ENCODE assay signal across 9 cellular contexts in the genomic region with DNA sequence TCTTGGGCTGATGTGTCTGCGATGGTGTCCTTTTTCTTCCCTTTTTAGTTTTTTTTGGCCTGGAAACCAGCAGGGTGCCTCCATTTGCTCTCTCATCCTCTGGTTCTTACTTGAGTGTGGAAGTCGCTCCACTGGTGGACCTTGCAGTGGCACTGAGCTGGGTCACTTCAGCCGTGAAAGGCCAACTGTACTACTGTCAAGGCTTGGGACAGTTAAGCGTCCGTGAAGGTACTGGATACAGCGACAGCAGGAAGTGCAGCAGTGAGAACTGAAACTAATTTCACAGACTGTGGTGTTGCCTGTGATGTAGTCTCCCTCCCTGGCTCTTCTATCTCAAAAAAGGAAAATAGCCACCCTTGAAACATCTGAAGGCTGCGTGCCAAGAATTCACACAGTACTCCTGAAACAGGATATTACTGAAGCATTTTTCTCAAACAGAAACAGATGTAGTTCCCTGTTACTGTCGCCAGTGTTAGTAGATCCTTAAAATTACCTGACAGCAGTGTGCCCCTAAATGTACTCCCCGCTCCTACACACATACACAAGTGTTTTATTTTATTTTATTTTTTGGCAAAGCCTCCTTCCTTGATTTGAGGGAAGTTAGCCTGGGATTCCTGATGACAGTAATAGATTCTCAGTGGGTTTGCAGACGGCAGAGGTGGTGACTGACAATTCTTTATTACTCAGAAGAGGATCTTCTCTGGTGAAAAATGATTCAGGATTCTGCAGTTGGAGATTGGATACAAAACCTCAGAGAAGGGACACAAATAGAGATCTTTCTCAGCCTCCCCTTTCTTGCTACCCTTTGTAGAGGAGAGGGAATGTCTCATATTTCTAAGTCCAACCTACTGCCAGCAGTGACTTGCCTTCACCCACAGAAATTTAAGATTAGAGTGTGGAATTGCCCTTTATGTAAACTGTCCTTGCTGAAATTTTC. TPM values are rescaled to one million over a fixed set of nuclear protein-coding genes. Genes with fewer than 3 reads are reported as not detected.
DNase-seq lines count a peak whose midpoint lies in the region; ATAC-seq and TF ChIP-seq lines count a peak whose summit lies in the region.
"Had no signal": no experiment of that assay in that cellular context is flagged by ENCODE, and none has a peak within 500 bp of the region (broad histone marks: within the 10 kb centered on the region; RNA-seq: fewer than 3 reads in every experiment).

No MANE protein-coding gene starts in this region.

- intact Hi-C loops in thyroid gland (cut with DNase I): loop anchor here (5.0 kb wide), 1 partner anchor 37 kb away; no protein-coding TSS in a partner anchor

- TF ChIP-seq CTCF in RWPE2 (IDR thresholded peaks at IDR 0.05; ENCODE audit: poor library complexity, severe bottlenecking): no peak
- no peak for TF ChIP-seq CTCF in lung (IDR thresholded peaks at IDR 0.05; ENCODE audit: control extremely low read depth, extremely low read depth)
- TF ChIP-seq CTCF in thyroid gland (IDR thresholded peaks at IDR 0.05): peak in 2 of 6 experiments; percentile 29 to 39
- no peak for TF ChIP-seq CTCF in WERI-Rb-1 (IDR thresholded peaks at IDR 0.05; ENCODE audit: low read depth, low read length)

- peaks cover 11% of the 10 kb centered on the region for H3K36me3 Mint-ChIP-seq in central memory CD8-positive, alpha-beta T cell (ENCODE audit: insufficient read depth)

- no peak overlapping the region for H3K4me3 ChIP-seq in RWPE2 (ENCODE audit: severe bottlenecking)
- H3K4me3 ChIP-seq in lung: no peak overlapping the region
- no peak overlapping the region for H3K4me3 ChIP-seq in thyroid gland (replicated peaks in 1 of 3)
- H3K4me3 ChIP-seq in WERI-Rb-1 (ENCODE audit: low read depth, low read length): no peak overlapping the region
- H3K4me3 ChIP-seq: SJCRH30 had no signal

- H3K27me3 Mint-ChIP-seq in central memory CD8-positive, alpha-beta T cell: no peaks in the 10 kb centered on the region

- peak overlapping the region; percentile 80 for H3K4me3 Mint-ChIP-seq in central memory CD8-positive, alpha-beta T cell

- TF ChIP-seq POLR2A in thyroid gland (IDR thresholded peaks at IDR 0.05): peak in 1 of 2 donors; percentile 19

- H3K4me1 Mint-ChIP-seq in central memory CD8-positive, alpha-beta T cell: peaks cover 88% of the 10 kb centered on the region

- H3K27ac Mint-ChIP-seq in central memory CD8-positive, alpha-beta T cell (ENCODE audit: low read depth): peak overlapping the region; percentile 94

- H3K27ac ChIP-seq in RWPE2 (ENCODE audit: poor library complexity, severe bottlenecking): peak overlapping the region; percentile 51
- peak overlapping the region; percentile 43 to 69 for H3K27ac ChIP-seq in lung (ENCODE audit: low read depth in 1 of 2, low read length in 1 of 2)
- H3K27ac ChIP-seq in thyroid gland: peak overlapping the region; percentile 76 to 96 (median 82)
- H3K27ac ChIP-seq in WERI-Rb-1: no peak overlapping the region
- H3K27ac ChIP-seq: SJCRH30 had no signal

- H3K36me3 ChIP-seq in RWPE2 (ENCODE audit: low read depth) (no peaks in the 10 kb centered on the region), lung (ENCODE audit: control insufficient read depth in 2 of 2, insufficient read depth in 2 of 2, low read length in 2 of 2) (no peaks in the 10 kb centered on the region), thyroid gland (no peaks in the 10 kb centered on the region), WERI-Rb-1 (peaks cover 42% of the 10 kb centered on the region)
- H3K36me3 ChIP-seq: SJCRH30 had no signal

- DNase-seq in DMS53 (lab: John Stamatoyannopoulos, UW) (peak; percentile 55), RWPE2 (ENCODE audit: low spot score) (no peak), lung (ENCODE audit: low spot score) (peak; percentile 73), thyroid gland (peak; percentile 77 to 86), WERI-Rb-1 (no peak)
- DNase-seq in central memory CD8-positive, alpha-beta T cell (ENCODE audit: low spot score in 2 of 2): peak in 1 of 2 donors; percentile 36

- H3K4me1 ChIP-seq in RWPE2 (ENCODE audit: insufficient read depth, poor library complexity, severe bottlenecking) (peaks cover 40% of the 10 kb centered on the region), lung (ENCODE audit: control insufficient read depth in 2 of 2, insufficient read depth in 2 of 2, low read length in 2 of 2) (peaks cover 12 to 64% of the 10 kb centered on the region in 2 donors), thyroid gland (peaks cover 72 to 77% of the 10 kb centered on the region in 2 donors)

- ATAC-seq in GM19372 (IDR thresholded peaks at IDR 0.05; ENCODE audit: low read depth, unreplicated experiment): peak; percentile 44
- peak; percentile 50 for ATAC-seq in HG03460 (IDR thresholded peaks at IDR 0.05; ENCODE audit: unreplicated experiment)
- peak; percentile 18 for ATAC-seq in RWPE2 (ENCODE audit: low read depth)
- peak; percentile 42 for ATAC-seq in central memory CD8-positive, alpha-beta T cell (replicated peaks; ENCODE audit: extremely low read depth, poor library complexity, severe bottlenecking)
- peak; percentile 30 for ATAC-seq in lung (ENCODE audit: insufficient read depth, low FRiP score)

- H3K27me3 ChIP-seq in RWPE2 (ENCODE audit: insufficient read depth, poor library complexity, severe bottlenecking): no peaks in the 10 kb centered on the region
- H3K27me3 ChIP-seq in lung (ENCODE audit: control insufficient read depth, insufficient read depth): no peaks in the 10 kb centered on the region
- H3K27me3 ChIP-seq in thyroid gland: no peaks in the 10 kb centered on the region
- H3K27me3 ChIP-seq in WERI-Rb-1 (ENCODE audit: insufficient read depth, low read depth, severe bottlenecking): no peaks in the 10 kb centered on the region
- H3K27me3 ChIP-seq: SJCRH30 had no signal

- no peaks in the 10 kb centered on the region for H3K9me3 Mint-ChIP-seq in central memory CD8-positive, alpha-beta T cell

- H3K9me3 ChIP-seq in RWPE2 (ENCODE audit: severe bottlenecking): no peaks in the 10 kb centered on the region
- no peaks in the 10 kb centered on the region for H3K9me3 ChIP-seq in lung (ENCODE audit: control insufficient read depth in 2 of 2, insufficient read depth in 1 of 2, low read length in 1 of 2)
- H3K9me3 ChIP-seq in thyroid gland: no peaks in the 10 kb centered on the region
- no peaks in the 10 kb centered on the region for H3K9me3 ChIP-seq in WERI-Rb-1 (ENCODE audit: severe bottlenecking)
- H3K9me3 ChIP-seq: SJCRH30 had no signal

- 16% methylated on average over 10 of the region's 10 CpGs for WGBS in lung, 2 donors
- 20 to 23% methylated on average over 6 to 10 of the region's 10 CpGs for WGBS in thyroid gland, 2 donors

RNA-seq across cellular contexts. Expression of a gene that starts 4.3 kb away (rescaled TPM):
- total RNA-seq in lung: 10 to 100 TPM; 51.3 to 75.1 TPM
- 10 to 100 TPM; 16.0 to 70.7 TPM for polyA plus RNA-seq in lung
- 10 to 100 TPM; 37.5 to 70.4 (median 44.5) TPM for total RNA-seq in thyroid gland

RNA-seq across cellular contexts. Expression of a gene that starts 41.1 kb away (rescaled TPM):
- not detected for total RNA-seq in lung
- under 1 TPM in 1 of 2 donors, not detected in 1; 0.01 TPM for polyA plus RNA-seq in lung
- not detected for total RNA-seq in thyroid gland

Comparison
In these comparisons a context has a peak if more than half of its experiments do, and no peak if none do; other contexts are left out.
1. DNase-seq: peak in DMS53 (single experiment), lung (single experiment) and thyroid gland (2 of 2); none in RWPE2 (single experiment) and WERI-Rb-1 (single experiment).
2. Peak in every context shown above with its lines, with median percentiles within 50 percentile points of each other: ATAC-seq.